16 cellular contexts compared by ENCODE assay signal in genomic region chr11:128915148-128915519, GRCh38. TPM values are rescaled to one million over a fixed set of nuclear protein-coding genes. Genes with fewer than 3 reads are reported as not detected.
DNase-seq lines count a peak whose midpoint lies in the region; ATAC-seq and TF ChIP-seq lines count a peak whose summit lies in the region.
"Had no signal": no experiment of that assay in that cellular context is flagged by ENCODE, and none has a peak within 500 bp of the region (broad histone marks: within the 10 kb centered on the region; RNA-seq: fewer than 3 reads in every experiment).

No MANE protein-coding gene starts in this region.

- no peak for TF ChIP-seq RAD21 in neural cell (conservative IDR thresholded peaks at IDR 0.05)

- H3K27me3 ChIP-seq in cardiac muscle cell (no peaks in the 10 kb centered on the region), neural cell (ENCODE audit: insufficient read depth, low read depth, low read length) (no peaks in the 10 kb centered on the region)

- H3K4me2 ChIP-seq in neural cell (ENCODE audit: low read length): no peak overlapping the region

- H2AFZ ChIP-seq in neural cell (ENCODE audit: low read depth, low read length): no peak overlapping the region

- peak; percentile 33 for DNase-seq in DMS 273 treated with DMSO at 0.1 percent for 48 hours (lab: John Stamatoyannopoulos, UW)
- peak; percentile 71 for DNase-seq in RPMI7951 (ENCODE audit: low read depth)
- peak in 1 of 2 donors; percentile 53 for DNase-seq in cardiac muscle cell (ENCODE audit: low read depth in 1 of 2, low spot score in 1 of 2)
- DNase-seq in putamen (ENCODE audit: low spot score): no peak
- DNase-seq in COR-L47 (lab: John Stamatoyannopoulos, UW): no peak
- DNase-seq: NCI-H1436, NCI-H2081 treated with DMSO at 0.1 percent for 48 hours, NCI-H2227 treated with DMSO at 0.1 percent for 48 hours, NCI-H524 treated with DMSO at 0.1 percent for 48 hours, SHP77 treated with DMSO at 0.1 percent for 48 hours had no signal

- no peaks in the 10 kb centered on the region for H3F3A ChIP-seq in neural cell (ENCODE audit: insufficient read depth, low read length, poor library complexity, severe bottlenecking)

- H3K4me3 ChIP-seq in cardiac muscle cell (no peak overlapping the region), neural cell (ENCODE audit: low read length) (no peak overlapping the region)

- H4K20me1 ChIP-seq in neural cell (ENCODE audit: insufficient read depth): no peaks in the 10 kb centered on the region

- no peak for ATAC-seq in GM21381 (IDR thresholded peaks at IDR 0.05; ENCODE audit: unreplicated experiment)
- ATAC-seq: Panc1 had no signal

- H3K9me3 ChIP-seq in cardiac muscle cell (ENCODE audit: low read depth) (no peaks in the 10 kb centered on the region), neural cell (ENCODE audit: low read length) (no peaks in the 10 kb centered on the region)

- TF ChIP-seq CTCF in cardiac muscle cell (IDR thresholded peaks at IDR 0.05; ENCODE audit: low read depth, low read length) (no peak), neural cell (IDR thresholded peaks at IDR 0.05; ENCODE audit: poor library complexity, severe bottlenecking) (no peak)

- H3K9ac ChIP-seq in neural cell (ENCODE audit: low read length): no peak overlapping the region

- H3K79me2 ChIP-seq in neural cell (replicated peaks; ENCODE audit: insufficient read depth, low read length): no peaks in the 10 kb centered on the region

- H3K9me2 ChIP-seq in neural cell (ENCODE audit: insufficient read depth, low read length): no peaks in the 10 kb centered on the region

- no peak for TF ChIP-seq EP300 in neural cell (conservative IDR thresholded peaks at IDR 0.05; ENCODE audit: poor library complexity, severe bottlenecking)

- peak overlapping the region; percentile 61 for H3K27ac ChIP-seq in cardiac muscle cell
- H3K27ac ChIP-seq in neural cell (ENCODE audit: low read length): peak overlapping the region; percentile 33

- H3K4me1 ChIP-seq in cardiac muscle cell (ENCODE audit: low read depth): peaks cover 14% of the 10 kb centered on the region

- H3K36me3 ChIP-seq in cardiac muscle cell (peaks cover 34% of the 10 kb centered on the region), neural cell (ENCODE audit: insufficient read depth, low read length) (no peaks in the 10 kb centered on the region)

TF ChIP-seq in neural cell, 6 proteins besides CTCF, POLR2A, EP300 and RAD21:
- TF ChIP-seq TAF1 (IDR thresholded peaks at IDR 0.05; ENCODE audit: low read depth): no peak
- no peak for TF ChIP-seq EZH2 (IDR thresholded peaks at IDR 0.05; ENCODE audit: borderline replicate concordance, insufficient read depth, low read length, poor library complexity, severe bottlenecking)
- no peak for TF ChIP-seq MXI1 (conservative IDR thresholded peaks at IDR 0.05; ENCODE audit: poor library complexity, severe bottlenecking)
- no peak for TF ChIP-seq POLR2AphosphoS5 (IDR thresholded peaks at IDR 0.05)
- TF ChIP-seq SMC3 (conservative IDR thresholded peaks at IDR 0.05; ENCODE audit: poor library complexity): no peak
- no peak for TF ChIP-seq REST (IDR thresholded peaks at IDR 0.05; ENCODE audit: borderline replicate concordance)

RNA-seq across cellular contexts. Expression of gene KCNJ5, which starts 24.0 kb away (rescaled TPM):
- under 0.01 TPM in 1 of 2 replicates, not detected in the other for total RNA-seq in RPMI7951 (2014; rRNA removed; shearing (Covaris generic))
- total RNA-seq in cardiac muscle cell: 67.5 and 71.8 TPM in 2 replicates
- polyA plus RNA-seq in cardiac muscle cell (44.8 and 58.3 TPM in 2 replicates), neural cell (0.34 and 1.1 TPM in 2 replicates)
- polyA minus RNA-seq in neural cell: 0.69 and 1.2 TPM in 2 replicates
- total RNA-seq: A673, Daoy, H1 had no signal

RNA-seq across cellular contexts. Expression of gene TP53AIP1, which starts 27.5 kb away (rescaled TPM):
- total RNA-seq in RPMI7951 (2014; rRNA removed; shearing (Covaris generic)): not detected in 2 replicates
- total RNA-seq in cardiac muscle cell: 0.46 TPM in 1 of 2 replicates, not detected in the other
- polyA plus RNA-seq in cardiac muscle cell (0.26 and 0.83 TPM in 2 replicates), neural cell (0.68 and 1.4 TPM in 2 replicates)
- polyA minus RNA-seq in neural cell: 0.73 and 0.81 TPM in 2 replicates
- total RNA-seq: Daoy, H1 had no signal

RNA-seq across cellular contexts. Expression of gene KCNJ1, which starts 48.0 kb away (rescaled TPM):
- not detected in 2 replicates for total RNA-seq in RPMI7951 (2014; rRNA removed; shearing (Covaris generic))
- total RNA-seq in cardiac muscle cell: not detected in 2 replicates
- polyA plus RNA-seq in cardiac muscle cell: not detected in 2 replicates
- 0.22 and 0.40 TPM in 2 replicates for polyA plus RNA-seq in neural cell
- polyA minus RNA-seq in neural cell: not detected in 2 replicates
- total RNA-seq: A673, Daoy had no signal

Comparison
In these comparisons a context has a peak if more than half of its experiments do, and no peak if none do; other contexts are left out.
1. DNase-seq: peak in DMS 273 treated with DMSO at 0.1 percent for 48 hours (single experiment) and RPMI7951 (single experiment); none in putamen (single experiment) and COR-L47 (single experiment).
2. RNA of gene KCNJ5, which starts 24.0 kb away (total RNA-seq): 67.5 to 71.8 TPM in cardiac muscle cell; under 0.01 TPM in RPMI7951; every median in the first group is over 10 times any median in the second.